ENCODE assay signal across 12 cellular contexts in genomic region chr2:128563348-128563687, GRCh38.
DNase-seq lines count a peak whose midpoint lies in the region; ATAC-seq lines count a peak whose summit lies in the region.
"Had no signal": no experiment of that assay in that cellular context is flagged by ENCODE, and none has a peak within 500 bp of the region (broad histone marks: within the 10 kb centered on the region; RNA-seq: fewer than 3 reads in every experiment).

No MANE protein-coding gene starts in this region.

- no peaks in the 10 kb centered on the region for H3K4me1 Mint-ChIP-seq in stimulated activated effector memory CD8-positive, alpha-beta T cell treated with anti-CD3 and anti-CD28 coated beads, Interleukin-12 subunit alpha, Interleukin-12 subunit beta, amount 100 ng/mL, for 72 hours
- H3K4me1 Mint-ChIP-seq: endodermal cell had no signal

- H3K36me3 Mint-ChIP-seq in stimulated activated effector memory CD8-positive, alpha-beta T cell treated with anti-CD3 and anti-CD28 coated beads, Interleukin-12 subunit alpha, Interleukin-12 subunit beta, amount 100 ng/mL, for 72 hours, result no peaks in the 10 kb centered on the region

- H3K4me3 ChIP-seq in right cardiac atrium (ENCODE audit: low read length), result no peak overlapping the region
- H3K4me3 ChIP-seq: K562 had no signal

- intact Hi-C loops in right cardiac atrium (cut with DNase I) (no loop called here), sciatic nerve (cut with DNase I) (no loop called here)

- WGBS in right cardiac atrium, result 47% methylated on average over 4 of the region's 4 CpGs

- H3K4me1 ChIP-seq in right cardiac atrium (ENCODE audit: control insufficient read depth, insufficient read depth, low read length), result no peaks in the 10 kb centered on the region

- no peaks in the 10 kb centered on the region for H3K9me3 ChIP-seq in right cardiac atrium (ENCODE audit: control insufficient read depth, low read length)

- H3K27ac ChIP-seq in caudate nucleus (ENCODE audit: low read depth, low read length), result no peak overlapping the region
- H3K27ac ChIP-seq in right cardiac atrium (ENCODE audit: low read length), result no peak overlapping the region

- no peak overlapping the region for H3K4me3 Mint-ChIP-seq in stimulated activated effector memory CD8-positive, alpha-beta T cell treated with anti-CD3 and anti-CD28 coated beads, Interleukin-12 subunit alpha, Interleukin-12 subunit beta, amount 100 ng/mL, for 72 hours
- H3K4me3 Mint-ChIP-seq: endodermal cell had no signal

- no peaks in the 10 kb centered on the region for H3K27me3 ChIP-seq in right cardiac atrium (ENCODE audit: control insufficient read depth, insufficient read depth)

- H3K9me3 Mint-ChIP-seq in stimulated activated effector memory CD8-positive, alpha-beta T cell treated with anti-CD3 and anti-CD28 coated beads, Interleukin-12 subunit alpha, Interleukin-12 subunit beta, amount 100 ng/mL, for 72 hours, result no peaks in the 10 kb centered on the region
- H3K9me3 Mint-ChIP-seq: endodermal cell had no signal

- peak; percentile 96 for ATAC-seq in right cardiac atrium
- peak; percentile 98 for ATAC-seq in sciatic nerve
- no peak for ATAC-seq in stimulated activated effector memory CD8-positive, alpha-beta T cell treated with anti-CD3 and anti-CD28 coated beads, Interleukin-12 subunit alpha, Interleukin-12 subunit beta, amount 100 ng/mL, for 72 hours
- no peak for ATAC-seq in HG03378 (IDR thresholded peaks at IDR 0.05; ENCODE audit: unreplicated experiment)
- ATAC-seq: K562 had no signal

- H3K27ac Mint-ChIP-seq in stimulated activated effector memory CD8-positive, alpha-beta T cell treated with anti-CD3 and anti-CD28 coated beads, Interleukin-12 subunit alpha, Interleukin-12 subunit beta, amount 100 ng/mL, for 72 hours, result no peak overlapping the region
- H3K27ac Mint-ChIP-seq: endodermal cell had no signal

- peak; percentile 25 for DNase-seq in ELR (ENCODE audit: low read depth)
- peak in 42 of 61 donors; percentile 13 to 87 (median 46) for DNase-seq in caudate nucleus (lab: John Stamatoyannopoulos, UW)
- DNase-seq in right cardiac atrium, result peak; percentile 79 to 87 (median 86)
- peak; percentile 77 for DNase-seq in sciatic nerve (ENCODE audit: low spot score)
- DNase-seq in stimulated activated effector memory CD8-positive, alpha-beta T cell treated with anti-CD3 and anti-CD28 coated beads, Interleukin-12 subunit alpha, Interleukin-12 subunit beta, amount 100 ng/mL, for 72 hours (ENCODE audit: low spot score in 2 of 2), result no peak
- no peak for DNase-seq in NCI-H82 treated with DMSO at 0.1 percent for 48 hours (lab: John Stamatoyannopoulos, UW; ENCODE audit: unreplicated experiment)
- no peak for DNase-seq in activated effector memory CD4-positive, alpha-beta T cell treated with Interleukin-2 at 50 U/mL for 16 hours
- DNase-seq: activated T-cell treated with anti-CD3 and anti-CD28 coated beads for 4 hours, endodermal cell, NCI-H774 had no signal

Comparison
In these comparisons a context has a peak if more than half of its experiments do, and no peak if none do; other contexts are left out.
1. DNase-seq: peak in ELR (single experiment), caudate nucleus (42 of 61), right cardiac atrium (3 of 3) and sciatic nerve (single experiment); none in stimulated activated effector memory CD8-positive, alpha-beta T cell treated with anti-CD3 and anti-CD28 coated beads, Interleukin-12 subunit alpha, Interleukin-12 subunit beta, amount 100 ng/mL, for 72 hours (0 of 2), NCI-H82 treated with DMSO at 0.1 percent for 48 hours (single experiment) and activated effector memory CD4-positive, alpha-beta T cell treated with Interleukin-2 at 50 U/mL for 16 hours (single experiment).
2. ATAC-seq: peak in right cardiac atrium (2 of 2) and sciatic nerve (single experiment); none in stimulated activated effector memory CD8-positive, alpha-beta T cell treated with anti-CD3 and anti-CD28 coated beads, Interleukin-12 subunit alpha, Interleukin-12 subunit beta, amount 100 ng/mL, for 72 hours (single experiment) and HG03378 (single experiment).